In the genomic region with DNA sequence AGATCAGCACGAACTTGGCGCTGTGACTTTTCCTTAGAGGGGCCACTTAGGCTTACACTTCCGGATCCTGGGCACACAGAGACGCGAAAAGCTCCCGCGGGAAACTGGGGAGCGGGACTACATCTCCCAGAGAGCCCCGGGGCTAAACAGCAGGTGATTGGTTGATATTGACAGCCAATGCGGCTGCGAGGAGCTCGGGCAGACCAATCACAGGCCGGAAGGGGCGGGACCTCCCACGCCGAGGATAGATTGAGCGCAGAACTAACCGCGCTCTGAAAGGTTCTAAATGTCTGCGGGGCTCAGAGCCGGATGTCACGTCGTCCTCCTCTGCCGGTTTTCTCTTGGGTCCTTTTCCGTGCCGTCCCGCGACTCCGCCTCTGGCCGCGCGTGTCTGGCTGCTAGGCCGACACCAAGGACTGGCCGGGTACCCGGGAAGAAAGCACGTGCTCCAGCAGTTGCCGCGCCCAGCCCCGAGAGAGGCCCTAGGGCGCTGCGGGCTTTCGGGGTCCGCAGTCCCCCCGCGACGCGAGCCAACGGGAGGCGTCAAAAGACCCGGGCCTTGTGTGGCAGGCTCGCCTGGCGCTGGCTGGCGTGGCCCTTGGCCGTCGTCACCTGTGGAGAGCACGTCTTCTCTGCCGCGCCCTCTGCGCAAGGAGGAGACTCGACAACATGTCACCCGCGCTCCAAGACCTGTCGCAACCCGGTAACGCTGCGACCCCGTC, we compare ENCODE assay signal across 8 cellular contexts. TPM values are rescaled to one million over a fixed set of nuclear protein-coding genes. Genes with fewer than 3 reads are reported as not detected.
DNase-seq lines count a peak whose midpoint lies in the region; ATAC-seq, FAIRE-seq and TF ChIP-seq lines count a peak whose summit lies in the region.

A gene (plus strand): TSS at position 258 of the 722 bp plus-strand sequence. CDS start 412 bp downstream, at position 670.

- DNase-seq in NCI-H187 treated with DMSO at 0.1 percent for 48 hours (lab: John Stamatoyannopoulos, UW) (peak; percentile 58), ascending aorta (ENCODE audit: low spot score in 2 of 2) (peak; percentile 95 to 99), right atrium auricular region (ENCODE audit: low spot score) (peak; percentile 99), psoas muscle (peak; percentile 98 to 99), urothelium cell line (ENCODE audit: low spot score) (peak; percentile 99)

- H3K27me3 ChIP-seq in ascending aorta (no peaks in the 10 kb centered on the region), right atrium auricular region (no peaks in the 10 kb centered on the region), psoas muscle (ENCODE audit: insufficient read depth in 3 of 3, low read length in 2 of 3) (no peaks in the 10 kb centered on the region)

- 0% methylated on average over 60 to 67 of the region's 67 CpGs for WGBS in psoas muscle, 3 donors

- H3K4me1 ChIP-seq in ascending aorta (peaks cover 0 to 25% of the 10 kb centered on the region in 2 donors), right atrium auricular region (peaks cover 0 to 34% of the 10 kb centered on the region in 2 donors), psoas muscle (peaks cover 33% of the 10 kb centered on the region)

- H3K27ac ChIP-seq in ascending aorta (peak within 1 kb of the TSS; percentile 92 to 97), right atrium auricular region (peak within 1 kb of the TSS; percentile 92 to 95), psoas muscle (peak within 1 kb of the TSS; percentile 94)

- intact Hi-C loops in T-helper 2 cell treated with Interferon-gamma antibody and Interleukin-4, amounts not matched to agents 100 ng/mL and 5 ng/mL, for 36 hours (cut with micrococcal nuclease): loop anchor here (1.0 to 10.0 kb wide), 8 partner anchors 72 to 928 kb away; a partner anchor contains a TSS
- intact Hi-C loops in ascending aorta (cut with DNase I) (loop anchor here (1.0 to 5.0 kb wide), 4 partner anchors 191 to 1293 kb away; a partner anchor contains a TSS), psoas muscle (cut with DNase I) (loop anchor here in 1 of 2 donors (10.0 kb wide), 1 partner anchor 190 kb away; a partner anchor contains a TSS)

- no peak for TF ChIP-seq CTCF in ascending aorta (IDR thresholded peaks at IDR 0.05)
- TF ChIP-seq CTCF in right atrium auricular region (IDR thresholded peaks at IDR 0.05): no peak
- TF ChIP-seq CTCF in psoas muscle (IDR thresholded peaks at IDR 0.05): no peak

- H3K36me3 ChIP-seq in ascending aorta (no peaks in the 10 kb centered on the region), right atrium auricular region (no peaks in the 10 kb centered on the region), psoas muscle (ENCODE audit: insufficient read depth in 1 of 2, low read depth in 1 of 2) (peaks cover 0 to 4% of the 10 kb centered on the region in 2 donors)

- peak; percentile 98 for ATAC-seq in GM18499 (IDR thresholded peaks at IDR 0.05; ENCODE audit: insufficient read depth, unreplicated experiment)
- peak; percentile 99 for ATAC-seq in HG02943 (IDR thresholded peaks at IDR 0.05; ENCODE audit: low read depth, unreplicated experiment)
- ATAC-seq in psoas muscle: peak; percentile 95 to 99 (median 97)

- H3K9me3 ChIP-seq in ascending aorta (no peaks in the 10 kb centered on the region), right atrium auricular region (no peaks in the 10 kb centered on the region), psoas muscle (no peaks in the 10 kb centered on the region)

- no peak for FAIRE-seq in urothelium cell line (lab: Jason Lieb, UNC)

- H3K4me3 ChIP-seq in ascending aorta (peak within 1 kb of the TSS; percentile 89 to 96), right atrium auricular region (peak within 1 kb of the TSS; percentile 82 to 95), psoas muscle (peak within 1 kb of the TSS; percentile 71)

RNA-seq across cellular contexts. Expression of the gene that starts here (rescaled TPM):
- total RNA-seq in T-helper 2 cell treated with Interferon-gamma antibody and Interleukin-4, amounts not matched to agents 100 ng/mL and 5 ng/mL, for 36 hours: 39.9 and 40.6 TPM in 2 replicates
- total RNA-seq in ascending aorta (36.1 TPM), right atrium auricular region (10 to 100 TPM; 21.8 to 30.4 TPM), psoas muscle (10 to 100 TPM; 51.3 to 66.2 (median 53.6) TPM)
- 10 to 100 TPM in 1 of 3 donors, 1 to 10 TPM in 2; 6.8 to 12.2 (median 7.7) TPM for polyA plus RNA-seq in psoas muscle

Comparison
In these comparisons a context has a peak if more than half of its experiments do, and no peak if none do; other contexts are left out.
1. Peak in every context shown above with its lines: DNase-seq, ATAC-seq, H3K4me3 ChIP-seq and H3K27ac ChIP-seq.